Comparison of ENCODE assay signal across 1 cellular context in the genomic region with DNA sequence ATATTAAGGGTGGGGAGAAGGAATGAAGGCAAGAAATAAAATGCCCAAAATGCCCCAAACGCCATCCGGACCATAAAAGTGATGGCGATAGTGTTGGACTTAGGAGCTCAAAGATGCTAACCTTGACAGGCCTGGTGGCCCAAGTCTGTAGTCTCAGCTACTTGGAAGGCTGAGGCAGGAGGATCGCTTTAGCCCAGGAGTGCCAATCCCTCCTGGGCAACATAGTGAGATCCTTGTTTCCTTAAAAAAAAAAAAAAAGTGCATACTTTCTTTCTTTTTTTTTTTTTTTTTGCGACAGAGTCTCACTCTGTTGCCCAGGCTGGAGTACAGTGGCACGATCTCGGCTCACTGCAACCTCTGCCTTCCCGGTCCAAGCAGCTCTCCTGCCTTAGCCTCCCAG.
TF ChIP-seq lines count a peak whose summit lies in the region.

No MANE protein-coding gene starts in this region.

TF ChIP-seq in IMR-90, 13 proteins besides CTCF, POLR2A, EP300 and RAD21 (continued from another document):
- TF ChIP-seq CEBPB (IDR thresholded peaks at IDR 0.05; ENCODE audit: low read depth, low read length) (no peak), RFX5 (IDR thresholded peaks at IDR 0.05; ENCODE audit: low read depth, low read length) (no peak)
- TF ChIP-seq, protein P1, sequence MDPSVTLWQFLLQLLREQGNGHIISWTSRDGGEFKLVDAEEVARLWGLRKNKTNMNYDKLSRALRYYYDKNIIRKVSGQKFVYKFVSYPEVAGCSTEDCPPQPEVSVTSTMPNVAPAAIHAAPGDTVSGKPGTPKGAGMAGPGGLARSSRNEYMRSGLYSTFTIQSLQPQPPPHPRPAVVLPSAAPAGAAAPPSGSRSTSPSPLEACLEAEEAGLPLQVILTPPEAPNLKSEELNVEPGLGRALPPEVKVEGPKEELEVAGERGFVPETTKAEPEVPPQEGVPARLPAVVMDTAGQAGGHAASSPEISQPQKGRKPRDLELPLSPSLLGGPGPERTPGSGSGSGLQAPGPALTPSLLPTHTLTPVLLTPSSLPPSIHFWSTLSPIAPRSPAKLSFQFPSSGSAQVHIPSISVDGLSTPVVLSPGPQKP (IDR thresholded peaks at IDR 0.05; ENCODE audit: borderline replicate concordance, low read depth, low read length), result no peak
TF ChIP-seq in IMR-90: peak in this region for 0.
